Comparison of ENCODE assay signal across 17 cellular contexts in the genomic region with DNA sequence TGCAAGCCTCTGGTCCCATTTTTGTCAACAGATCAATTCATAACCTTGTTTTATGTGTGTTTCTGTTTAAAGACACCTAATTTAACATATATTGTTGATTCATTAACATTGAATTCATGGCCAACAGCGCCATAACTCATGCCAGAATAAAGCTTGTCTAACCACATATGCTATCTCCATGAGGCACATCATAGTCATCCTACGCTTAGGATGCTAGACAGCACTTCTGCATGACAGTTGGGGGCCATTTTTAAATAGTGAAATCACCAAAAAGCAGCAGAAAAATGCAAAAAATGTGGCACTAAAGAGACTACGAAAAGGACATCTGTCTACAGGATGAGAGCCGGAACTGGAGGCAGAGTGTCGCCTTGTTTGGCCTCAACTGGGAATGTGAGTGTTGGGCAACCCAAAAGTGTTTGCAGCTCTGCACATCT.
A peak's percentile ranks its signal among the peaks of the same experiment; 100 is the strongest.
DNase-seq lines count a peak whose midpoint lies in the region; ATAC-seq and TF ChIP-seq lines count a peak whose summit lies in the region.
"Had no signal": no experiment of that assay in that cellular context is flagged by ENCODE, and none has a peak within 500 bp of the region (broad histone marks: within the 10 kb centered on the region; RNA-seq: fewer than 3 reads in every experiment).

No MANE protein-coding gene starts in this region.

- peaks cover 89% of the 10 kb centered on the region for H3K4me1 ChIP-seq in ACC112 (ENCODE audit: control insufficient read depth, insufficient read depth, low read length, unreplicated experiment)
- peaks cover 60% of the 10 kb centered on the region for H3K4me1 ChIP-seq in RWPE2 (ENCODE audit: insufficient read depth, poor library complexity, severe bottlenecking)

- no peak for TF ChIP-seq CTCF in HFF-Myc (IDR thresholded peaks at IDR 0.05; ENCODE audit: low read depth, low read length, missing control alignments)
- no peak for TF ChIP-seq CTCF in RWPE2 (IDR thresholded peaks at IDR 0.05; ENCODE audit: poor library complexity, severe bottlenecking)

- peaks cover 10% of the 10 kb centered on the region; the same call in 1 of the 2 replicates for H3K36me3 ChIP-seq in ACC112 (ENCODE audit: insufficient read depth, low read length)
- H3K36me3 ChIP-seq in RWPE2 (ENCODE audit: low read depth) = peaks cover 17% of the 10 kb centered on the region
- H3K36me3 ChIP-seq: breast epithelium had no signal

- no peaks in the 10 kb centered on the region for H3K9me3 ChIP-seq in RWPE2 (ENCODE audit: severe bottlenecking)
- H3K9me3 ChIP-seq: breast epithelium, left lung, psoas muscle had no signal

- H3K27ac ChIP-seq in ACC112 (ENCODE audit: low read depth, low read length) (peak overlapping the region; percentile 96), RWPE2 (ENCODE audit: poor library complexity, severe bottlenecking) (peak overlapping the region; percentile 89)
- H3K27ac ChIP-seq: left lung, psoas muscle had no signal

- no peak for ATAC-seq in RWPE2 (ENCODE audit: low read depth)
- ATAC-seq in HG03460 (IDR thresholded peaks at IDR 0.05; ENCODE audit: unreplicated experiment) = no peak
- ATAC-seq: left lung; naive thymus-derived CD8-positive, alpha-beta T cell; psoas muscle had no signal

- no peak overlapping the region for H2AFZ ChIP-seq in ACC112 (ENCODE audit: low read length, unreplicated experiment)

- TF ChIP-seq POLR2A in erythroblast (IDR thresholded peaks at IDR 0.05; ENCODE audit: low read length) = no peak

- H3K27me3 ChIP-seq in ACC112 (ENCODE audit: insufficient read depth, low read length) (no peaks in the 10 kb centered on the region), RWPE2 (ENCODE audit: insufficient read depth, poor library complexity, severe bottlenecking) (no peaks in the 10 kb centered on the region)
- H3K27me3 ChIP-seq: breast epithelium, left lung had no signal

- DNase-seq in HFF-Myc (ENCODE audit: extremely low read depth, low read depth) = no peak
- no peak for DNase-seq in RWPE2 (ENCODE audit: low spot score)
- DNase-seq in glomerular visceral epithelial cell (ENCODE audit: extremely low spot score) = peak; percentile 67
- DNase-seq in NCI-H1436 (lab: John Stamatoyannopoulos, UW) = no peak
- no peak for DNase-seq in GDM1 (lab: John Stamatoyannopoulos, UW)
- DNase-seq in erythroblast (lab: John Stamatoyannopoulos, UW) = no peak
- DNase-seq: activated CD8-positive, alpha-beta memory T cell treated with anti-CD3 and anti-CD28 coated beads, Interleukin-2, amount 50 U/mL, for 48 hours; activated naive CD4-positive, alpha-beta T cell treated with anti-CD3 and anti-CD28 coated beads for 36 hours; left lung; naive thymus-derived CD8-positive, alpha-beta T cell; NCI-H1417 treated with DMSO at 0.1 percent for 48 hours; psoas muscle; substantia nigra; SW 1271 had no signal

- peak overlapping the region; percentile 23 for H3K4me3 ChIP-seq in ACC112 (ENCODE audit: low read depth, low read length)
- H3K4me3 ChIP-seq in HFF-Myc (replicated peaks; ENCODE audit: low read depth, low read length) = 0 out of 2 replicates have a peak overlapping the region, but pooled peaks have one; percentile 12
- no peak overlapping the region for H3K4me3 ChIP-seq in RWPE2 (ENCODE audit: severe bottlenecking)
- H3K4me3 ChIP-seq: breast epithelium, left lung, psoas muscle had no signal

- peaks cover 94% of the 10 kb centered on the region for H3K79me2 ChIP-seq in ACC112 (ENCODE audit: control insufficient read depth, insufficient read depth, low read length, unreplicated experiment)
